Comparison of ENCODE assay signal across 8 cellular contexts in genomic region chr19:16075430-16076153, GRCh38. TPM values are rescaled to one million over a fixed set of nuclear protein-coding genes. Genes with fewer than 3 reads are reported as not detected.
A peak's percentile ranks its signal among the peaks of the same experiment; 100 is the strongest.
DNase-seq lines count a peak whose midpoint lies in the region; ATAC-seq and TF ChIP-seq lines count a peak whose summit lies in the region.

No MANE protein-coding gene starts in this region.

- no peak overlapping the region for H3K27ac Mint-ChIP-seq in CD4-positive, alpha-beta T cell

- H3K9me3 Mint-ChIP-seq in CD4-positive, alpha-beta T cell, result no peaks in the 10 kb centered on the region

- no peaks in the 10 kb centered on the region for H3K9me2 ChIP-seq in neural cell (ENCODE audit: insufficient read depth, low read length)

- H3K4me3 Mint-ChIP-seq in CD4-positive, alpha-beta T cell, result peak overlapping the region; percentile 85

- no peak for ATAC-seq in CD4-positive, alpha-beta T cell (ENCODE audit: poor library complexity)

- POLR2A ChIA-PET in CD4-positive, alpha-beta T cell (lab: Charles Lee), result interaction anchor here (0.9 to 9.6 kb wide), 14 partner anchors 9 to 255 kb away, joined by 3 to 192 read pairs (median 5); partner anchors contain the start of genes FAM32A, HSH2D and KLF2

- H3K4me3 ChIP-seq in MG63 (peak overlapping the region; percentile 73), ectodermal cell (ENCODE audit: insufficient read depth, low read depth, low read length) (peak overlapping the region; percentile 96), neural cell (ENCODE audit: low read length) (peak overlapping the region; percentile 93)

- peak overlapping the region; percentile 83 for H2AFZ ChIP-seq in neural cell (ENCODE audit: low read depth, low read length)

- no peaks in the 10 kb centered on the region for H4K20me1 ChIP-seq in neural cell (ENCODE audit: insufficient read depth)

- TF ChIP-seq EP300 in neural cell (conservative IDR thresholded peaks at IDR 0.05; ENCODE audit: poor library complexity, severe bottlenecking), result no peak

- H3K27me3 ChIP-seq in CD4-positive, alpha-beta T cell (ENCODE audit: control insufficient read depth, insufficient read depth, low read length), result no peaks in the 10 kb centered on the region
- H3K27me3 ChIP-seq in MG63 (no peaks in the 10 kb centered on the region), ectodermal cell (ENCODE audit: control insufficient read depth, insufficient read depth, low read length, poor library complexity, severe bottlenecking) (no peaks in the 10 kb centered on the region), neural cell (ENCODE audit: insufficient read depth, low read depth, low read length) (no peaks in the 10 kb centered on the region)

- H3K9ac ChIP-seq in neural cell (ENCODE audit: low read length), result peak overlapping the region; percentile 96

- H3K79me2 ChIP-seq in neural cell (replicated peaks; ENCODE audit: insufficient read depth, low read length), result peaks cover 34% of the 10 kb centered on the region

- no peaks in the 10 kb centered on the region for H3K27me3 Mint-ChIP-seq in CD4-positive, alpha-beta T cell

- H3K4me1 ChIP-seq in ectodermal cell (ENCODE audit: control insufficient read depth, insufficient read depth, low read length), result peaks cover 14% of the 10 kb centered on the region

- H3K36me3 Mint-ChIP-seq in CD4-positive, alpha-beta T cell (ENCODE audit: low read depth), result peaks cover 33% of the 10 kb centered on the region

- peaks cover 87% of the 10 kb centered on the region for H3K36me3 ChIP-seq in MG63
- no peaks in the 10 kb centered on the region for H3K36me3 ChIP-seq in ectodermal cell (ENCODE audit: control insufficient read depth, insufficient read depth, low read length)
- H3K36me3 ChIP-seq in neural cell (ENCODE audit: insufficient read depth, low read length), result no peaks in the 10 kb centered on the region

- no peak for TF ChIP-seq RAD21 in neural cell (conservative IDR thresholded peaks at IDR 0.05)

- DNase-seq in CD4-positive, alpha-beta T cell, result peak in 1 of 10 experiments; percentile 19
- DNase-seq in MG63, result no peak
- no peak for DNase-seq in SK-N-DZ (ENCODE audit: low spot score)
- no peak for DNase-seq in HT-29 (ENCODE audit: low spot score)
- no peak for DNase-seq in NCI-H82 (lab: John Stamatoyannopoulos, UW)
- DNase-seq in kidney glomerular epithelial cell (lab: John Stamatoyannopoulos, UW), result no peak

- peaks cover 66% of the 10 kb centered on the region for H3K4me1 Mint-ChIP-seq in CD4-positive, alpha-beta T cell (ENCODE audit: low read depth)

- H3K27ac ChIP-seq in CD4-positive, alpha-beta T cell (ENCODE audit: low read depth, low read length), result peak overlapping the region; percentile 72
- H3K27ac ChIP-seq in ectodermal cell (ENCODE audit: insufficient read depth, low read depth, low read length, poor library complexity, severe bottlenecking), result peak overlapping the region; percentile 98
- H3K27ac ChIP-seq in neural cell (ENCODE audit: low read length), result peak overlapping the region; percentile 88

- WGBS in ectodermal cell, 2 experiments, result 26 to 27% methylated on average over 21 of the region's 21 CpGs

- intact Hi-C loops in CD4-positive, alpha-beta T cell (cut with DNase I, micrococcal nuclease), result loop anchor here (5.0 to 10.0 kb wide), 5 partner anchors 33 to 292 kb away; partner anchors contain the start of genes FAM32A (in 1 of the 2) and KLF2 (in 1 of the 2)

- TF ChIP-seq CTCF in CD4-positive, alpha-beta T cell (IDR thresholded peaks at IDR 0.05), result no peak
- TF ChIP-seq CTCF in neural cell (IDR thresholded peaks at IDR 0.05; ENCODE audit: poor library complexity, severe bottlenecking), result no peak

- H3F3A ChIP-seq in neural cell (ENCODE audit: insufficient read depth, low read length, poor library complexity, severe bottlenecking), result peaks cover 6% of the 10 kb centered on the region

- peak overlapping the region; percentile 14 for H3K4me2 ChIP-seq in neural cell (ENCODE audit: low read length)

- H3K9me3 ChIP-seq in CD4-positive, alpha-beta T cell (ENCODE audit: control insufficient read depth, low read length), result no peaks in the 10 kb centered on the region
- H3K9me3 ChIP-seq in MG63, result no peaks in the 10 kb centered on the region
- H3K9me3 ChIP-seq in ectodermal cell (ENCODE audit: control insufficient read depth, low read length), result no peaks in the 10 kb centered on the region
- H3K9me3 ChIP-seq in neural cell (ENCODE audit: low read length), result no peaks in the 10 kb centered on the region

- CTCF ChIA-PET in CD4-positive, alpha-beta T cell (lab: Charles Lee), result interaction anchor here (0.6 to 4.1 kb wide), 7 partner anchors 10 to 35 kb away, joined by 3 to 24 read pairs (median 9); no protein-coding TSS in a partner anchor

TF ChIP-seq in neural cell, 6 proteins besides CTCF, POLR2A, EP300 and RAD21:
- TF ChIP-seq POLR2AphosphoS5 (IDR thresholded peaks at IDR 0.05) (no peak), SMC3 (conservative IDR thresholded peaks at IDR 0.05; ENCODE audit: poor library complexity) (no peak), EZH2 (IDR thresholded peaks at IDR 0.05; ENCODE audit: borderline replicate concordance, insufficient read depth, low read length, poor library complexity, severe bottlenecking) (no peak), REST (IDR thresholded peaks at IDR 0.05; ENCODE audit: borderline replicate concordance) (no peak), TAF1 (IDR thresholded peaks at IDR 0.05; ENCODE audit: low read depth) (no peak), MXI1 (conservative IDR thresholded peaks at IDR 0.05; ENCODE audit: poor library complexity, severe bottlenecking) (no peak)

RNA-seq across cellular contexts. Expression of gene TPM4, which starts 0.7 kb away (rescaled TPM):
- 100 to 1,000 TPM; 182 to 185 TPM for total RNA-seq in CD4-positive, alpha-beta T cell
- 1,104 and 1,574 TPM in 2 replicates for total RNA-seq in MG63 (2014; rRNA removed; shearing (Covaris generic); ENCODE audit: low replicate concordance)
- polyA plus RNA-seq in ectodermal cell (2013, experiment 1 of 4), result 677 TPM
- 691 TPM for polyA plus RNA-seq in ectodermal cell (2013, experiment 2 of 4)
- polyA plus RNA-seq in ectodermal cell (2013, experiment 3 of 4), result 544 TPM
- polyA plus RNA-seq in ectodermal cell (2013, experiment 4 of 4), result 577 TPM
- 119 and 129 TPM in 2 replicates for polyA plus RNA-seq in neural cell
- 112 and 122 TPM in 2 replicates for polyA minus RNA-seq in neural cell
- 173 and 190 TPM in 2 replicates for polyA plus RNA-seq in SK-N-DZ (2014; cell fraction: cytosol; rRNA removed)
- 78.2 and 86.9 TPM in 2 replicates for polyA plus RNA-seq in SK-N-DZ (2014; cell fraction: nucleus; rRNA removed)
- total RNA-seq in HT-29 (2014; rRNA removed; shearing (Covaris generic)), result 160 and 166 TPM in 2 replicates

RNA-seq across cellular contexts. Expression of gene RAB8A, which starts 36.1 kb away (rescaled TPM):
- 10 to 100 TPM; 74.9 to 79.0 TPM for total RNA-seq in CD4-positive, alpha-beta T cell
- 134 and 149 TPM in 2 replicates for total RNA-seq in MG63 (2014; rRNA removed; shearing (Covaris generic); ENCODE audit: low replicate concordance)
- polyA plus RNA-seq in ectodermal cell (2013, experiment 1 of 4), result 67.1 TPM
- polyA plus RNA-seq in ectodermal cell (2013, experiment 2 of 4), result 61.2 TPM
- polyA plus RNA-seq in ectodermal cell (2013, experiment 3 of 4), result 51.4 TPM
- 45.4 TPM for polyA plus RNA-seq in ectodermal cell (2013, experiment 4 of 4)
- polyA plus RNA-seq in neural cell, result 27.5 and 29.8 TPM in 2 replicates
- 44.6 and 48.5 TPM in 2 replicates for polyA minus RNA-seq in neural cell
- 44.3 and 48.2 TPM in 2 replicates for polyA plus RNA-seq in SK-N-DZ (2014; cell fraction: cytosol; rRNA removed)
- 19.6 and 19.9 TPM in 2 replicates for polyA plus RNA-seq in SK-N-DZ (2014; cell fraction: nucleus; rRNA removed)
- total RNA-seq in HT-29 (2014; rRNA removed; shearing (Covaris generic)), result 37.4 and 45.9 TPM in 2 replicates
